13 cellular contexts compared by ENCODE assay signal in genomic region chr11:85096939-85097338, GRCh38.
A peak's percentile ranks its signal among the peaks of the same experiment; 100 is the strongest.
DNase-seq lines count a peak whose midpoint lies in the region; ATAC-seq and TF ChIP-seq lines count a peak whose summit lies in the region.
"Had no signal": no experiment of that assay in that cellular context is flagged by ENCODE, and none has a peak within 500 bp of the region (broad histone marks: within the 10 kb centered on the region; RNA-seq: fewer than 3 reads in every experiment).

No MANE protein-coding gene starts in this region.

- DNase-seq in Ammon's horn (ENCODE audit: low spot score) (peak; percentile 6), NB4 (ENCODE audit: low read depth) (peak; percentile 38), NCI-H226 (no peak), mesothelial cell of epicardium (ENCODE audit: low spot score in 2 of 2, unreplicated experiment in 2 of 2) (no peak), dorsolateral prefrontal cortex (no peak)
- DNase-seq in naive thymus-derived CD8-positive, alpha-beta T cell = no peak
- DNase-seq: activated T-cell treated with anti-CD3 and anti-CD28 coated beads, Interleukin-2, amount 50 U/mL, for 1 hour; NCI-H1436 treated with DMSO at 0.1 percent for 48 hours; NCI-H69 had no signal

- no peak overlapping the region for H3K27ac ChIP-seq in dorsolateral prefrontal cortex
- H3K27ac ChIP-seq: prostate gland had no signal

- TF ChIP-seq POLR2A in NB4 (IDR thresholded peaks at IDR 0.05; ENCODE audit: extremely low read depth, insufficient read length) = no peak

- no peaks in the 10 kb centered on the region for H3K27me3 ChIP-seq in dorsolateral prefrontal cortex

- H3K4me1 Mint-ChIP-seq in mesothelial cell of epicardium = no peaks in the 10 kb centered on the region
- no peaks in the 10 kb centered on the region for H3K4me1 Mint-ChIP-seq in naive thymus-derived CD8-positive, alpha-beta T cell

- ATAC-seq in GM19395 (IDR thresholded peaks at IDR 0.05; ENCODE audit: unreplicated experiment) = peak; percentile 65
- peak; percentile 64 for ATAC-seq in HG03103 (IDR thresholded peaks at IDR 0.05; ENCODE audit: low read depth, unreplicated experiment)
- no peak for ATAC-seq in naive thymus-derived CD8-positive, alpha-beta T cell
- ATAC-seq: activated CD4-positive, CD25-positive, alpha-beta regulatory T cell treated with anti-CD3 and anti-CD28 coated beads, Interleukin-2, amount 50 U/mL, for 24 hours had no signal

- POLR2A ChIA-PET in naive thymus-derived CD8-positive, alpha-beta T cell (lab: Charles Lee) = no interaction called here

- H3K4me3 Mint-ChIP-seq in mesothelial cell of epicardium = no peak overlapping the region
- H3K4me3 Mint-ChIP-seq in naive thymus-derived CD8-positive, alpha-beta T cell = no peak overlapping the region

- no peaks in the 10 kb centered on the region for H3K27me3 Mint-ChIP-seq in mesothelial cell of epicardium (ENCODE audit: low read depth)
- no peaks in the 10 kb centered on the region for H3K27me3 Mint-ChIP-seq in naive thymus-derived CD8-positive, alpha-beta T cell

- no peaks in the 10 kb centered on the region for H3K36me3 Mint-ChIP-seq in mesothelial cell of epicardium
- peaks cover 0 to 35% (median 0%) of the 10 kb centered on the region in 3 donors for H3K36me3 Mint-ChIP-seq in naive thymus-derived CD8-positive, alpha-beta T cell

- TF ChIP-seq CTCF in NB4 (IDR thresholded peaks at IDR 0.05; ENCODE audit: low read depth, low read length) (no peak), mesothelial cell of epicardium (IDR thresholded peaks at IDR 0.05; ENCODE audit: unreplicated experiment) (no peak), dorsolateral prefrontal cortex (IDR thresholded peaks at IDR 0.05 in 54 of 56, conservative IDR thresholded peaks at IDR 0.05 in 2 of 56; ENCODE audit: low read depth in 1 of 56, partially characterized antibody in 56 of 56) (no peak)

- H3K9me3 Mint-ChIP-seq in mesothelial cell of epicardium = no peaks in the 10 kb centered on the region
- H3K9me3 Mint-ChIP-seq in naive thymus-derived CD8-positive, alpha-beta T cell = peaks cover 16 to 76% (median 38%) of the 10 kb centered on the region in 9 donors

- H3K4me3 ChIP-seq in NB4 (ENCODE audit: low read depth, low read length) = no peak overlapping the region
- H3K4me3 ChIP-seq in dorsolateral prefrontal cortex = no peak overlapping the region
- H3K4me3 ChIP-seq: prostate gland had no signal

- intact Hi-C loops in dorsolateral prefrontal cortex (cut with DNase I) = no loop called here

- H3K27ac Mint-ChIP-seq in mesothelial cell of epicardium = no peak overlapping the region
- H3K27ac Mint-ChIP-seq in naive thymus-derived CD8-positive, alpha-beta T cell = no peak overlapping the region

Comparison
In these comparisons a context has a peak if more than half of its experiments do, and no peak if none do; other contexts are left out.
1. DNase-seq: peak in Ammon's horn (single experiment) and NB4 (single experiment); none in NCI-H226 (single experiment), mesothelial cell of epicardium (0 of 2), dorsolateral prefrontal cortex (0 of 10) and naive thymus-derived CD8-positive, alpha-beta T cell (0 of 10).
2. ATAC-seq: peak in GM19395 (single experiment) and HG03103 (single experiment); none in naive thymus-derived CD8-positive, alpha-beta T cell (0 of 2).